8 cellular contexts compared by ENCODE assay signal in the genomic region with DNA sequence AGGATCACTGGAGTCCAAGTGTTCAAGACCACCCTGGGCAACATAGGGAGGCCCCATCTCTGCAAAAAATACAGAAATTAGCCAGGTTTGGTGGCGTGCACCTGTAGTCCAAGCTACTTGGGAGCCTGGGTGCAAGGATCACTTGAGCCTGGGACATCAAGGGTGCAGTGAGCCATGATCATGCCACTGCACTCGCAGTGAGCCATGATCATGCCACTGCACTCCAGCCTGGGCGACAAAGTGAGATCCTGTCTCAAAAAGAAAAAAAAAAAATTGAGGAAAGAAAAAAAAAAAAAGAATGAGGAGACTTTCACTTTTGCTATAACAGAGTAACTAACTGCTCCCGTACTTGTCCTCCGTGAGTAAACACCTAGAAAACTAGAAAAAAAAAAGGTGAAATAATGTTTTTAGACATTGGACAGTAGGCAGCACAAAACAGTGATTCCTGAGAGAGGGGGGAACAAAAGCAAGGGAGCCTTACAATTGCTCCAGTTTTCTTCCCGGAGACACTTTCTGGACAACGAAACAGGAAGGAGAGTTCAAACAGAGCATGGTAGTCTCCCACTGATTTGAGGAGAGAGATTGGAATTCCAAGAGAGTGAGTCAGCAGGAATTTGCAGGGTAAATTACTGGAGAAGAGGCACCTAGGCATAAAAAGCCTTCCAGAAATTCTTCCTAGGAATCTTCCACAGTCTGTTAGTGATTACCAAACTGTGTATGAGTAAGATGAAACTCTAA.
DNase-seq lines count a peak whose midpoint lies in the region; ATAC-seq and TF ChIP-seq lines count a peak whose summit lies in the region.

No MANE protein-coding gene starts in this region.

- H3K9ac ChIP-seq in muscle layer of colon (ENCODE audit: low read length) = peak overlapping the region; percentile 59

- peaks cover 11% of the 10 kb centered on the region for H3K4me1 ChIP-seq in muscle layer of colon (ENCODE audit: insufficient read depth, low read length)

- peak overlapping the region; percentile 6 for H3K4me3 ChIP-seq in epithelial cell of esophagus (ENCODE audit: low read length)
- H3K4me3 ChIP-seq in muscle layer of colon (ENCODE audit: low read depth in 1 of 2, low read length in 2 of 2) = peak overlapping the region; percentile 26 to 47

- H3K27ac ChIP-seq in RWPE1 (peak overlapping the region; percentile 98), muscle layer of colon (ENCODE audit: low read depth, low read length) (peak overlapping the region; percentile 53)

- POLR2A ChIA-PET in RWPE1 (lab: Yijun Ruan, JAX; ENCODE audit: low non-redundant PET) = no interaction called here

- ATAC-seq in HG03457 (IDR thresholded peaks at IDR 0.05; ENCODE audit: unreplicated experiment) = no peak
- ATAC-seq in HG03139 (IDR thresholded peaks at IDR 0.05; ENCODE audit: unreplicated experiment) = no peak

- DNase-seq in GM04504 (ENCODE audit: low read depth) (peak; percentile 88), RWPE1 (ENCODE audit: low spot score) (peak; percentile 87), epithelial cell of esophagus (ENCODE audit: low read depth) (peak; percentile 88), NCI-H510A (lab: John Stamatoyannopoulos, UW) (no peak)
- no peak for DNase-seq in activated CD4-positive, CD25-positive, alpha-beta regulatory T cell (lab: John Stamatoyannopoulos, UW)

- no peak for TF ChIP-seq CTCF in RWPE1 (conservative IDR thresholded peaks at IDR 0.05; ENCODE audit: low read depth)
- TF ChIP-seq CTCF in epithelial cell of esophagus (IDR thresholded peaks at IDR 0.05; ENCODE audit: insufficient read depth, low read depth, low read length, missing control alignments) = no peak

- no peaks in the 10 kb centered on the region for H3K9me3 ChIP-seq in muscle layer of colon (ENCODE audit: low read length)

- CTCF ChIA-PET in RWPE1 (lab: Yijun Ruan, JAX) = no interaction called here

- no peaks in the 10 kb centered on the region for H3K36me3 ChIP-seq in muscle layer of colon (ENCODE audit: insufficient read depth, low read length)

- H3K27me3 ChIP-seq in muscle layer of colon (ENCODE audit: control insufficient read depth in 1 of 2, insufficient read depth in 2 of 2, low read length in 2 of 2) = no peaks in the 10 kb centered on the region

Comparison
In these comparisons a context has a peak if more than half of its experiments do, and no peak if none do; other contexts are left out.
1. DNase-seq: peak in GM04504 (single experiment), RWPE1 (single experiment) and epithelial cell of esophagus (single experiment); none in NCI-H510A (single experiment) and activated CD4-positive, CD25-positive, alpha-beta regulatory T cell (0 of 4).